26 cellular contexts compared by ENCODE assay signal in genomic region chr22:33561149-33561807, GRCh38.
"Had no signal": no experiment of that assay in that cellular context is flagged by ENCODE, and none has a peak within 500 bp of the region (broad histone marks: within the 10 kb centered on the region; RNA-seq: fewer than 3 reads in every experiment).

No MANE protein-coding gene starts in this region.

- H3K4me3 Mint-ChIP-seq: activated CD4-positive, alpha-beta memory T cell treated with anti-CD3 and anti-CD28 coated beads, Interleukin-2, amount 10 ng/mL, durations not matched to agents 7 days and 5 days; activated CD4-positive, alpha-beta T cell treated with anti-CD3 and anti-CD28 coated beads for 36 hours; activated naive CD4-positive, alpha-beta T cell treated with anti-CD3 and anti-CD28 coated beads, Interleukin-2, amount 10 ng/mL, durations not matched to agents 7 days and 5 days; activated naive CD8-positive, alpha-beta T cell treated with anti-CD3 and anti-CD28 coated beads for 36 hours; activated T-cell treated with anti-CD3 and anti-CD28 coated beads, Interleukin-2, amount 50 U/mL, for 72 hours; T-cell had no signal

- H3K36me3 ChIP-seq: WERI-Rb-1 had no signal

- DNase-seq: activated CD4-positive, alpha-beta memory T cell treated with anti-CD3 and anti-CD28 coated beads, Interleukin-2, amount 10 ng/mL, durations not matched to agents 7 days and 5 days; activated CD4-positive, alpha-beta T cell treated with anti-CD3 and anti-CD28 coated beads for 36 hours; activated CD4-positive, alpha-beta T cell treated with anti-CD3 and anti-CD28 coated beads, Interleukin-2, amount 50 U/mL, for 1 hour; activated gamma-delta T cell treated with Interleukin-2 at 50 U/mL for 16 hours; activated naive CD4-positive, alpha-beta T cell treated with anti-CD3 and anti-CD28 coated beads, Interleukin-2, amount 10 ng/mL, durations not matched to agents 7 days and 5 days; activated naive CD8-positive, alpha-beta T cell treated with anti-CD3 and anti-CD28 coated beads for 36 hours; activated T-cell treated with anti-CD3 and anti-CD28 coated beads, Interleukin-2, amount 50 U/mL, for 72 hours; caudate nucleus; MM.1S; NCI-H1105; NCI-H1436; NCI-H187 treated with DMSO at 0.1 percent for 48 hours; NCI-H2081 treated with DMSO at 0.1 percent for 48 hours; NCI-H2171; NCI-H226; NCI-H510A treated with DMSO at 0.1 percent for 48 hours; NCI-H69; NK-92 treated with Interleukin-12 subunit alpha and Interleukin-12 subunit beta, amount 100 ng/mL, for 24 hours; OCI-M1; RPMI8226; T-cell; WERI-Rb-1 had no signal

- H3K4me1 Mint-ChIP-seq: activated CD4-positive, alpha-beta memory T cell treated with anti-CD3 and anti-CD28 coated beads, Interleukin-2, amount 10 ng/mL, durations not matched to agents 7 days and 5 days; activated naive CD4-positive, alpha-beta T cell treated with anti-CD3 and anti-CD28 coated beads, Interleukin-2, amount 10 ng/mL, durations not matched to agents 7 days and 5 days; activated naive CD8-positive, alpha-beta T cell treated with anti-CD3 and anti-CD28 coated beads for 36 hours; T-cell had no signal

- H3K27ac Mint-ChIP-seq: activated CD4-positive, alpha-beta memory T cell treated with anti-CD3 and anti-CD28 coated beads, Interleukin-2, amount 10 ng/mL, durations not matched to agents 7 days and 5 days; activated CD4-positive, alpha-beta T cell treated with anti-CD3 and anti-CD28 coated beads for 36 hours; activated naive CD4-positive, alpha-beta T cell treated with anti-CD3 and anti-CD28 coated beads, Interleukin-2, amount 10 ng/mL, durations not matched to agents 7 days and 5 days; activated naive CD8-positive, alpha-beta T cell treated with anti-CD3 and anti-CD28 coated beads for 36 hours; activated T-cell treated with anti-CD3 and anti-CD28 coated beads, Interleukin-2, amount 50 U/mL, for 72 hours; activated T-helper 2 cell treated with anti-CD3 and anti-CD28 coated beads, Interferon-gamma antibody, Interleukin-2, Interleukin-4, amounts not matched to agents 10 μg/mL and 5 μg/mL and 100 μg/mL, durations not matched to agents 14 hours and 24 hours and 36 hours; T-cell had no signal

- ATAC-seq: activated CD4-positive, alpha-beta T cell treated with anti-CD3 and anti-CD28 coated beads for 36 hours; activated T-cell treated with anti-CD3 and anti-CD28 coated beads, Interleukin-2, amount 50 U/mL, for 72 hours; Panc1; Right ventricle myocardium inferior; T-cell had no signal

- H3K27ac ChIP-seq: SK-N-MC, WERI-Rb-1 had no signal

- H3K4me3 ChIP-seq: SK-N-MC had no signal

- H3K27me3 Mint-ChIP-seq: activated CD4-positive, alpha-beta memory T cell treated with anti-CD3 and anti-CD28 coated beads, Interleukin-2, amount 10 ng/mL, durations not matched to agents 7 days and 5 days; activated CD4-positive, alpha-beta T cell treated with anti-CD3 and anti-CD28 coated beads for 36 hours; activated naive CD4-positive, alpha-beta T cell treated with anti-CD3 and anti-CD28 coated beads, Interleukin-2, amount 10 ng/mL, durations not matched to agents 7 days and 5 days; activated naive CD8-positive, alpha-beta T cell treated with anti-CD3 and anti-CD28 coated beads for 36 hours had no signal
